9 cellular contexts compared by ENCODE assay signal in genomic region chrX:151153086-151153485, GRCh38. TPM values are rescaled to one million over a fixed set of nuclear protein-coding genes. Genes with fewer than 3 reads are reported as not detected.
DNase-seq lines count a peak whose midpoint lies in the region; ATAC-seq and TF ChIP-seq lines count a peak whose summit lies in the region.
"Had no signal": no experiment of that assay in that cellular context is flagged by ENCODE, and none has a peak within 500 bp of the region (broad histone marks: within the 10 kb centered on the region; RNA-seq: fewer than 3 reads in every experiment).

No MANE protein-coding gene starts in this region.

- H3K4me3 Mint-ChIP-seq in HFFc6 = peak overlapping the region; percentile 22; the same call in 1 of the 2 replicates

- ATAC-seq in GM19455 (IDR thresholded peaks at IDR 0.05; ENCODE audit: unreplicated experiment) (no peak), GM21529 (IDR thresholded peaks at IDR 0.05; ENCODE audit: unreplicated experiment) (no peak), GM21367 (IDR thresholded peaks at IDR 0.05; ENCODE audit: unreplicated experiment) (no peak)
- ATAC-seq: heart right ventricle had no signal

- DNase-seq in AG20443 (ENCODE audit: low spot score) = peak; percentile 13
- peak; percentile 78 for DNase-seq in HFFc6
- DNase-seq in amniotic epithelial cell (ENCODE audit: low read depth) = peak; percentile 21
- DNase-seq in islet precursor cell = peak; percentile 81
- no peak for DNase-seq in stimulated activated CD4-positive, alpha-beta T cell treated with anti-CD3 and anti-CD28 coated beads, Interleukin-12 subunit alpha, Interleukin-12 subunit beta, amount 100 ng/mL, for 4 hours
- DNase-seq: heart right ventricle had no signal

- no peak overlapping the region for H3K27ac Mint-ChIP-seq in HFFc6

- H3K9me3 Mint-ChIP-seq in HFFc6 = no peaks in the 10 kb centered on the region

- H3K4me1 Mint-ChIP-seq in HFFc6 (ENCODE audit: low read depth) = peaks cover 8% of the 10 kb centered on the region; the same call in 1 of the 2 replicates

- H3K36me3 Mint-ChIP-seq in HFFc6 (ENCODE audit: low read depth) = no peaks in the 10 kb centered on the region

- TF ChIP-seq CTCF in HFFc6 (IDR thresholded peaks at IDR 0.05) = peak; percentile 63

- H3K27me3 Mint-ChIP-seq in HFFc6 (ENCODE audit: insufficient read depth) = peaks cover 2% of the 10 kb centered on the region; the same call in 1 of the 2 replicates

RNA-seq across cellular contexts. Expression of gene GPR50, which starts 23.3 kb away (rescaled TPM):
- total RNA-seq in HFFc6 (2021; fragmentation: NEBNext Ultra II Directional; extraction: Animal tissue kit (Norgen Biotek cat#: 25700)) = not detected
- total RNA-seq: heart right ventricle had no signal
